15 cellular contexts compared by ENCODE assay signal in genomic region chr9:92769276-92769675, GRCh38.
"Had no signal": no experiment of that assay in that cellular context is flagged by ENCODE, and none has a peak within 500 bp of the region (broad histone marks: within the 10 kb centered on the region; RNA-seq: fewer than 3 reads in every experiment).

No MANE protein-coding gene starts in this region.

- H3K4me3 Mint-ChIP-seq: activated naive CD4-positive, alpha-beta T cell treated with anti-CD3 and anti-CD28 coated beads for 36 hours; activated naive CD8-positive, alpha-beta T cell treated with anti-CD3 and anti-CD28 coated beads, Interleukin-2, amount 50 U/mL, for 24 hours; stimulated activated naive CD8-positive, alpha-beta T cell treated with anti-CD3 and anti-CD28 coated beads, Interleukin-15, amount 100 ng/mL, for 72 hours had no signal

- H3K9me3 Mint-ChIP-seq: activated naive CD4-positive, alpha-beta T cell treated with anti-CD3 and anti-CD28 coated beads for 36 hours; activated naive CD8-positive, alpha-beta T cell treated with anti-CD3 and anti-CD28 coated beads, Interleukin-2, amount 50 U/mL, for 24 hours; nephron; stimulated activated naive CD8-positive, alpha-beta T cell treated with anti-CD3 and anti-CD28 coated beads, Interleukin-15, amount 100 ng/mL, for 72 hours had no signal

- H3K27ac Mint-ChIP-seq: activated naive CD4-positive, alpha-beta T cell treated with anti-CD3 and anti-CD28 coated beads for 36 hours; activated naive CD8-positive, alpha-beta T cell treated with anti-CD3 and anti-CD28 coated beads, Interleukin-2, amount 50 U/mL, for 24 hours; nephron; stimulated activated naive CD8-positive, alpha-beta T cell treated with anti-CD3 and anti-CD28 coated beads, Interleukin-15, amount 100 ng/mL, for 72 hours had no signal

- H3K27me3 Mint-ChIP-seq: activated naive CD8-positive, alpha-beta T cell treated with anti-CD3 and anti-CD28 coated beads, Interleukin-2, amount 50 U/mL, for 24 hours had no signal

- DNase-seq: activated CD4-positive, alpha-beta T cell treated with anti-CD3 and anti-CD28 coated beads, Interleukin-2, amount 50 U/mL, for 1 hour; activated naive CD4-positive, alpha-beta T cell treated with anti-CD3 and anti-CD28 coated beads for 36 hours; activated naive CD8-positive, alpha-beta T cell treated with anti-CD3 and anti-CD28 coated beads, Interleukin-2, amount 50 U/mL, for 24 hours; activated T-cell treated with anti-CD3 and anti-CD28 coated beads for 4 hours; aorta; hippocampal formation; kidney; mesendoderm; occipital lobe; stimulated activated naive CD8-positive, alpha-beta T cell treated with anti-CD3 and anti-CD28 coated beads, Interleukin-15, amount 100 ng/mL, for 72 hours; T-helper 2 cell; testis; upper lobe of left lung had no signal

- H3K27me3 ChIP-seq: testis, upper lobe of left lung had no signal

- H3K9me3 ChIP-seq: testis, upper lobe of left lung had no signal

- H3K36me3 ChIP-seq: upper lobe of left lung had no signal

- ATAC-seq: activated CD4-positive, CD25-positive, alpha-beta regulatory T cell treated with anti-CD3 and anti-CD28 coated beads, Interleukin-2, amount 50 U/mL, for 24 hours; activated naive CD8-positive, alpha-beta T cell treated with anti-CD3 and anti-CD28 coated beads, Interleukin-2, amount 50 U/mL, for 24 hours; stimulated activated naive CD8-positive, alpha-beta T cell treated with anti-CD3 and anti-CD28 coated beads, Interleukin-15, amount 100 ng/mL, for 72 hours had no signal

- H3K27ac ChIP-seq: testis had no signal

- H3K4me3 ChIP-seq: testis, upper lobe of left lung had no signal
